In genomic region chr7:48718731-48719387, GRCh38 we compare ENCODE assay signal across 17 cellular contexts.
A peak's percentile ranks its signal among the peaks of the same experiment; 100 is the strongest.
DNase-seq lines count a peak whose midpoint lies in the region; ATAC-seq, FAIRE-seq and TF ChIP-seq lines count a peak whose summit lies in the region.
"Had no signal": no experiment of that assay in that cellular context is flagged by ENCODE, and none has a peak within 500 bp of the region (broad histone marks: within the 10 kb centered on the region; RNA-seq: fewer than 3 reads in every experiment).

No MANE protein-coding gene starts in this region.

- H3K4me1 ChIP-seq in psoas muscle (no peaks in the 10 kb centered on the region), lower lobe of right lung (no peaks in the 10 kb centered on the region)
- H3K4me1 ChIP-seq: uterus had no signal

- WGBS in psoas muscle, 3 donors: 70 to 78% (median 72%) methylated on average over 2 of the region's 2 CpGs

- TF ChIP-seq POLR2A in NB4 (IDR thresholded peaks at IDR 0.05; ENCODE audit: extremely low read depth, insufficient read length): no peak

- TF ChIP-seq CTCF in NB4 (IDR thresholded peaks at IDR 0.05; ENCODE audit: low read depth, low read length): no peak
- TF ChIP-seq CTCF in psoas muscle (IDR thresholded peaks at IDR 0.05): no peak
- TF ChIP-seq CTCF in lower lobe of right lung (IDR thresholded peaks at IDR 0.05): no peak

- no peak overlapping the region for H3K4me3 ChIP-seq in NB4 (ENCODE audit: low read depth, low read length)
- H3K4me3 ChIP-seq in psoas muscle: no peak overlapping the region
- H3K4me3 ChIP-seq in lower lobe of right lung: no peak overlapping the region
- H3K4me3 ChIP-seq: skin epidermis, uterus had no signal

- H3K27ac ChIP-seq in psoas muscle (no peak overlapping the region), lower lobe of right lung (no peak overlapping the region)
- H3K27ac ChIP-seq: skin epidermis, uterus had no signal

- FAIRE-seq in frontal cortex (lab: Jason Lieb, UNC): peak; percentile 99
- FAIRE-seq: GM12892, keratinocyte had no signal

- H3K36me3 ChIP-seq in psoas muscle (ENCODE audit: insufficient read depth in 1 of 2, low read depth in 1 of 2): no peaks in the 10 kb centered on the region
- no peaks in the 10 kb centered on the region for H3K36me3 ChIP-seq in lower lobe of right lung
- H3K36me3 ChIP-seq: uterus had no signal

- DNase-seq in DMS53 treated with DMSO at 0.1 percent for 48 hours (lab: John Stamatoyannopoulos, UW; ENCODE audit: unreplicated experiment) (peak; percentile 49), NB4 (ENCODE audit: low read depth) (peak; percentile 24), SHP77 treated with DMSO at 0.1 percent for 48 hours (lab: John Stamatoyannopoulos, UW) (peak; percentile 97), frontal cortex (ENCODE audit: low spot score in 2 of 2) (no peak), psoas muscle (no peak), lower lobe of right lung (no peak), nucleus accumbens (lab: John Stamatoyannopoulos, UW) (no peak)
- DNase-seq: activated CD4-positive, CD25-positive, alpha-beta regulatory T cell treated with anti-CD3 and anti-CD28 coated beads, Interleukin-2, amount 50 U/mL, for 72 hours; activated CD8-positive, alpha-beta memory T cell treated with anti-CD3 and anti-CD28 coated beads for 24 hours; Calu3; NCI-H1436; OCI-M1; stimulated activated CD4-positive, alpha-beta T cell treated with anti-CD3 and anti-CD28 coated beads, Interleukin-4, amount 100 ng/mL, for 24 hours; uterus had no signal

- no peak for ATAC-seq in psoas muscle
- ATAC-seq in lower lobe of right lung: no peak

- H3K27me3 ChIP-seq in psoas muscle (ENCODE audit: insufficient read depth in 3 of 3, low read length in 2 of 3) (no peaks in the 10 kb centered on the region), lower lobe of right lung (ENCODE audit: low read depth) (no peaks in the 10 kb centered on the region)
- H3K27me3 ChIP-seq: uterus had no signal

- intact Hi-C loops in psoas muscle (cut with DNase I): no loop called here
- intact Hi-C loops in lower lobe of right lung (cut with DNase I): no loop called here

- H3K9me3 ChIP-seq in psoas muscle (no peaks in the 10 kb centered on the region), lower lobe of right lung (no peaks in the 10 kb centered on the region)
- H3K9me3 ChIP-seq: uterus had no signal

Comparison
In these comparisons a context has a peak if more than half of its experiments do, and no peak if none do; other contexts are left out.
1. DNase-seq: peak in DMS53 treated with DMSO at 0.1 percent for 48 hours (single experiment), NB4 (single experiment) and SHP77 treated with DMSO at 0.1 percent for 48 hours (single experiment); none in frontal cortex (0 of 2), psoas muscle (0 of 2), lower lobe of right lung (single experiment) and nucleus accumbens (0 of 56).